Comparison of ENCODE assay signal across 8 cellular contexts in the genomic region with DNA sequence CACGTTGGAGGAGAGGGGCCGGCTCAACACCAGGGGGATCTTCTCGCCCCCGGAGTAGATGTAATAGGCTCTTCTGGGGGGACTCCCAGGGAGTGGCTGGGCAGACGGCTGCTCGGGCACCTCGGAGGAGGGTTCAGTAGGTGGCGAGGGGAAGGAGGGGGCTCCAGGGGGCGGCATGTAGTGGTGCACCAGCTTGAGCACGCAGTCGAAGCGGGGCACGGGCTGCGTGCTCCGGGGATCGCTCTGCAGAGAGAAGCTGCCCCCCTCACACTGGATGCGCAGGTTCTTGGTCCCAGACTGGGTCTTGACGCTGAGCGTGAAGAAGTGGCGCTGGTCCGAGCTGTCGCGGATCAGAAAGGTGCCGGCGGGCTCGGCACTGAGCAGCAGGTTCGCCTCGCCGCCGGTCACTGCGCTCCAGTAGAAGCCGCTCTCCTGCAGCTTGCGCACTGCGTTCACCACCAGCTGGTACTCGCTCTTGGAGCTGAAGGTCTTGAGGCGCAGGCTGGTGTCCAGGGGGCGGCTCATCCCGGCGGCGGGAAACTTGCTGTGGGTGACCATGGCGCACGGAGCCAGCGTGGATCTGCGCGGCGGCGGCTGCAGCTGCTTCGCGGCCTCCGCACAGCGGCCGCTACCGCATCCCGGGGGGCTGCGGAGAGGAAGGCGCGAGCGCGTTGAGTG. TPM values are rescaled to one million over a fixed set of nuclear protein-coding genes. Genes with fewer than 3 reads are reported as not detected.
DNase-seq lines count a peak whose midpoint lies in the region; ATAC-seq and TF ChIP-seq lines count a peak whose summit lies in the region.

No MANE protein-coding gene starts in this region.

- peak overlapping the region; percentile 96 for H3K4me2 ChIP-seq in GM23338

- DNase-seq in GM23338 (ENCODE audit: low spot score) (peak; percentile 67), fibroblast of villous mesenchyme (ENCODE audit: low read depth) (peak; percentile 69), posterior vena cava (ENCODE audit: low spot score) (peak; percentile 85), NCI-H187 (lab: John Stamatoyannopoulos, UW) (no peak), amniotic stem cell (lab: John Stamatoyannopoulos, UW) (no peak), mesenteric fat pad (ENCODE audit: low spot score) (no peak)
- peak; percentile 47 for DNase-seq in activated CD4-positive, alpha-beta memory T cell treated with anti-CD3 and anti-CD28 coated beads for 36 hours

- intact Hi-C loops in activated CD4-positive, alpha-beta memory T cell treated with anti-CD3 and anti-CD28 coated beads for 36 hours (cut with micrococcal nuclease) = no loop called here
- intact Hi-C loops in posterior vena cava (cut with DNase I) = loop anchor here in 1 of 2 donors (5.0 kb wide), 1 partner anchor 1686 kb away; no protein-coding TSS in a partner anchor

- POLR2A ChIA-PET in activated CD4-positive, alpha-beta memory T cell treated with anti-CD3 and anti-CD28 coated beads for 36 hours (lab: Charles Lee) = interaction anchor here (0.9 to 3.7 kb wide), 9 partner anchors 10 to 421 kb away, joined by 3 to 28 read pairs (median 6); partner anchors contain the start of gene PGS1

- H3K9me2 ChIP-seq in GM23338 (ENCODE audit: insufficient read depth) = no peaks in the 10 kb centered on the region

- H3K4me3 ChIP-seq in GM23338 (peak overlapping the region; percentile 91), fibroblast of villous mesenchyme (ENCODE audit: low read depth, low read length) (peak overlapping the region; percentile 94)

- H2AFZ ChIP-seq in GM23338 = no peak overlapping the region

- peaks cover 28% of the 10 kb centered on the region for H4K20me1 ChIP-seq in GM23338 (replicated peaks; ENCODE audit: insufficient read depth)

- no peak for TF ChIP-seq CTCF in GM23338 (conservative IDR thresholded peaks at IDR 0.05; ENCODE audit: low read depth in 2 of 2)
- TF ChIP-seq CTCF in fibroblast of villous mesenchyme (IDR thresholded peaks at IDR 0.05; ENCODE audit: insufficient read depth, low read depth, low read length) = no peak

- H3K4me1 ChIP-seq in GM23338 (ENCODE audit: insufficient read depth) = peaks cover 69% of the 10 kb centered on the region

- no peak overlapping the region for H3K27ac Mint-ChIP-seq in GM23338
- H3K27ac Mint-ChIP-seq in activated CD4-positive, alpha-beta memory T cell treated with anti-CD3 and anti-CD28 coated beads for 36 hours = peak overlapping the region; percentile 97

- H3K27me3 Mint-ChIP-seq in GM23338 (ENCODE audit: insufficient read depth, low read depth, poor library complexity) = peaks cover 31% of the 10 kb centered on the region
- peaks cover 4% of the 10 kb centered on the region for H3K27me3 Mint-ChIP-seq in activated CD4-positive, alpha-beta memory T cell treated with anti-CD3 and anti-CD28 coated beads for 36 hours

- H3F3A ChIP-seq in GM23338 (replicated peaks; ENCODE audit: low read depth) = peaks cover 40% of the 10 kb centered on the region

- CTCF ChIA-PET in activated CD4-positive, alpha-beta memory T cell treated with anti-CD3 and anti-CD28 coated beads for 36 hours (lab: Charles Lee) = interaction anchor here (0.9 to 9.1 kb wide), 7 partner anchors 13 to 107 kb away, joined by 3 to 135 read pairs (median 4); no protein-coding TSS in a partner anchor

- ATAC-seq in GM23338 (peak; percentile 5), GM21717 (IDR thresholded peaks at IDR 0.05; ENCODE audit: unreplicated experiment) (no peak)

- H3K36me3 ChIP-seq in GM23338 (ENCODE audit: insufficient read depth) = peaks cover 12% of the 10 kb centered on the region; the same call in 1 of the 2 replicates

- peaks cover 34% of the 10 kb centered on the region for H3K27me3 ChIP-seq in GM23338 (ENCODE audit: insufficient read depth)

- H3K79me2 ChIP-seq in GM23338 (replicated peaks; ENCODE audit: insufficient read depth) = peaks cover 34% of the 10 kb centered on the region

- no peak overlapping the region for H3K27ac ChIP-seq in GM23338 (ENCODE audit: low read depth)

- no peaks in the 10 kb centered on the region for H3K9me3 Mint-ChIP-seq in GM23338
- H3K9me3 Mint-ChIP-seq in activated CD4-positive, alpha-beta memory T cell treated with anti-CD3 and anti-CD28 coated beads for 36 hours = no peaks in the 10 kb centered on the region

- peaks cover 38% of the 10 kb centered on the region for H3K36me3 Mint-ChIP-seq in GM23338 (ENCODE audit: low read depth)
- H3K36me3 Mint-ChIP-seq in activated CD4-positive, alpha-beta memory T cell treated with anti-CD3 and anti-CD28 coated beads for 36 hours = peaks cover 44% of the 10 kb centered on the region

- peaks cover 70% of the 10 kb centered on the region for H3K4me1 Mint-ChIP-seq in GM23338
- H3K4me1 Mint-ChIP-seq in activated CD4-positive, alpha-beta memory T cell treated with anti-CD3 and anti-CD28 coated beads for 36 hours (ENCODE audit: low read depth) = peaks cover 40% of the 10 kb centered on the region

- H3K4me3 Mint-ChIP-seq in GM23338 = peak overlapping the region; percentile 76
- peak overlapping the region; percentile 93 for H3K4me3 Mint-ChIP-seq in activated CD4-positive, alpha-beta memory T cell treated with anti-CD3 and anti-CD28 coated beads for 36 hours

TF ChIP-seq in GM23338, 12 proteins besides CTCF, POLR2A, EP300 and RAD21 (continues in another document):
- TF ChIP-seq, protein P1, sequence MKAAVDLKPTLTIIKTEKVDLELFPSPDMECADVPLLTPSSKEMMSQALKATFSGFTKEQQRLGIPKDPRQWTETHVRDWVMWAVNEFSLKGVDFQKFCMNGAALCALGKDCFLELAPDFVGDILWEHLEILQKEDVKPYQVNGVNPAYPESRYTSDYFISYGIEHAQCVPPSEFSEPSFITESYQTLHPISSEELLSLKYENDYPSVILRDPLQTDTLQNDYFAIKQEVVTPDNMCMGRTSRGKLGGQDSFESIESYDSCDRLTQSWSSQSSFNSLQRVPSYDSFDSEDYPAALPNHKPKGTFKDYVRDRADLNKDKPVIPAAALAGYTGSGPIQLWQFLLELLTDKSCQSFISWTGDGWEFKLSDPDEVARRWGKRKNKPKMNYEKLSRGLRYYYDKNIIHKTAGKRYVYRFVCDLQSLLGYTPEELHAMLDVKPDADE (IDR thresholded peaks at IDR 0.05) = no peak
- no peak for TF ChIP-seq STAT1 (IDR thresholded peaks at IDR 0.05; ENCODE audit: unreplicated experiment)

RNA-seq across cellular contexts. Expression of gene SOCS3, which starts 1.2 kb away (rescaled TPM):
- total RNA-seq in GM23338 (2014; rRNA removed; shearing (Covaris generic)) = 25.1 and 32.9 TPM in 2 replicates
- polyA plus RNA-seq in GM23338 (2016; fragmentation: Nextera tagmentation; extraction: Ambion mirVana) = 13.2 TPM in 2 replicates
- total RNA-seq in activated CD4-positive, alpha-beta memory T cell treated with anti-CD3 and anti-CD28 coated beads for 36 hours = 100 to 1,000 TPM; 162 to 167 TPM
- total RNA-seq in fibroblast of villous mesenchyme = 59.6 and 70.0 TPM in 2 replicates
- 10 to 100 TPM; 47.4 to 85.2 TPM for total RNA-seq in posterior vena cava
- 491 TPM for total RNA-seq in mesenteric fat pad

RNA-seq across cellular contexts. Expression of gene PGS1, which starts 19.8 kb away (rescaled TPM):
- total RNA-seq in GM23338 (2014; rRNA removed; shearing (Covaris generic)) = 65.8 and 67.1 TPM in 2 replicates
- polyA plus RNA-seq in GM23338 (2016; fragmentation: Nextera tagmentation; extraction: Ambion mirVana) = 42.5 and 43.9 TPM in 2 replicates
- total RNA-seq in activated CD4-positive, alpha-beta memory T cell treated with anti-CD3 and anti-CD28 coated beads for 36 hours = 10 to 100 TPM; 75.8 to 78.1 TPM
- total RNA-seq in fibroblast of villous mesenchyme (30.9 and 35.4 TPM in 2 replicates), posterior vena cava (10 to 100 TPM; 33.6 to 33.7 TPM), mesenteric fat pad (64.0 TPM)

Comparison
In these comparisons a context has a peak if more than half of its experiments do, and no peak if none do; other contexts are left out.
1. DNase-seq: peak in GM23338 (single experiment), activated CD4-positive, alpha-beta memory T cell treated with anti-CD3 and anti-CD28 coated beads for 36 hours (single experiment), fibroblast of villous mesenchyme (single experiment) and posterior vena cava (single experiment); none in NCI-H187 (0 of 2), amniotic stem cell (single experiment) and mesenteric fat pad (single experiment).